ENCODE assay signal across 8 cellular contexts in genomic region chr1:27726173-27726793, GRCh38. TPM values are rescaled to one million over a fixed set of nuclear protein-coding genes. Genes with fewer than 3 reads are reported as not detected.
A peak's percentile ranks its signal among the peaks of the same experiment; 100 is the strongest.
DNase-seq lines count a peak whose midpoint lies in the region; ATAC-seq, FAIRE-seq and TF ChIP-seq lines count a peak whose summit lies in the region.

No MANE protein-coding gene starts in this region.

- peak overlapping the region; percentile 86 for H3K4me3 ChIP-seq in HL-60 (replicated peaks; ENCODE audit: insufficient read depth, low read length)

- H3K27me3 ChIP-seq in HL-60 (ENCODE audit: insufficient read depth, poor library complexity, severe bottlenecking) = no peaks in the 10 kb centered on the region

- peaks cover 18% of the 10 kb centered on the region for H3K4me1 Mint-ChIP-seq in T-helper 17 cell

- TF ChIP-seq CTCF in D721Med (IDR thresholded peaks at IDR 0.05; ENCODE audit: insufficient read depth, missing control alignments) (no peak), GM20000 (IDR thresholded peaks at IDR 0.05; ENCODE audit: extremely low read depth, missing control alignments) (no peak), HL-60 (IDR thresholded peaks at IDR 0.05; ENCODE audit: insufficient read depth, low read length) (no peak)

- no peaks in the 10 kb centered on the region for H3K27me3 Mint-ChIP-seq in T-helper 17 cell

- DNase-seq in D721Med (ENCODE audit: insufficient read length, low spot score) (peak; percentile 31), GM20000 (ENCODE audit: low spot score) (peak; percentile 79), HL-60 (ENCODE audit: low read depth in 1 of 2, low spot score in 1 of 2) (peak; percentile 32), T-helper 17 cell (peak in 2 of 3 donors; percentile 18 to 32), caudate nucleus (lab: John Stamatoyannopoulos, UW) (peak in 52 of 61 donors; percentile 7 to 76 (median 46)), iris pigment epithelial cell (ENCODE audit: low read depth) (peak; percentile 22), NCI-H524 treated with DMSO at 0.1 percent for 48 hours (lab: John Stamatoyannopoulos, UW) (no peak)
- DNase-seq in stimulated activated CD4-positive, alpha-beta T cell treated with anti-CD3 and anti-CD28 coated beads, Interleukin-15, amount 100 ng/mL, for 24 hours = peak; percentile 66

- H3K36me3 Mint-ChIP-seq in T-helper 17 cell (ENCODE audit: low read depth) = peaks cover 2% of the 10 kb centered on the region

- no peak for ATAC-seq in T-helper 17 cell

- peak overlapping the region; percentile 83 for H3K27ac Mint-ChIP-seq in T-helper 17 cell

- H3K9me3 ChIP-seq in T-helper 17 cell (ENCODE audit: control insufficient read depth, low read length, poor library complexity, severe bottlenecking) = no peaks in the 10 kb centered on the region

- no peak for FAIRE-seq in D721Med (lab: Jason Lieb, UNC)

- H3K4me3 Mint-ChIP-seq in T-helper 17 cell = peak overlapping the region; percentile 81

- H3K27ac ChIP-seq in HL-60 (replicated peaks) (peak overlapping the region; percentile 62), caudate nucleus (ENCODE audit: low read depth, low read length) (peak overlapping the region; percentile 73)

RNA-seq across cellular contexts. Expression of gene FAM76A, which starts 0.5 kb away (rescaled TPM):
- 10 to 100 TPM; 17.7 to 25.9 TPM for total RNA-seq in T-helper 17 cell

RNA-seq across cellular contexts. Expression of gene STX12, which starts 46.7 kb away (rescaled TPM):
- 10 to 100 TPM; 23.4 to 27.7 TPM for total RNA-seq in T-helper 17 cell

RNA-seq across cellular contexts. Expression of gene IFI6, which starts 54.3 kb away (rescaled TPM):
- total RNA-seq in T-helper 17 cell = 10 to 100 TPM; 25.7 to 26.4 TPM
